Comparison of ENCODE assay signal across 11 cellular contexts in the genomic region with DNA sequence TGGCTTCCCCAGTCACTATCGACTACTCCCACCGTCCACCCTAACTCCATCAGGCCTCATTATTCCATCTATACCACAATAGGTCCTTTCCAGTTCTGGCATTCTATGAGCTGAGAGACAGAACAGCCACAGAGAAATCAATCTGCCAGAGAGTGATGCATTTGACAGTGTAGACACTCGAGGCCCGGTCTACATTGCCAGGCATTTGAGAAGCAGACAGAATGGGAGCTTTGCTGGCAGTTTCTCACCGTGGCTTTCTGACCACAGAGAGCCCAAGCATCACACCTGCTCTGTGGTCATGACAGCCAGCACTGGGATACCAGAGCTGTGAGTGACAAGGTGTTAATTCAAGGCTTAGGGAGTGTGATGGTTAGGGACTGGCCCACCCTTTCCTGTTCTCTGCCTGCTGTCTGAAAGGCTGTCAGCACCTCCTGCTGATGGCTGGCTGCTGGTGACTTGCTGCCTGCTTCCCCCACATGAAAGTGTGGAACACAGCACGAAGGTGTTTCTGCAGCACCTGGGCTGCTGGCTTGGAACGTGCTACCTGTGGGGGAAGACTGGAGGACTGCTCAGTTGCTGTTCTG.
DNase-seq lines count a peak whose midpoint lies in the region; ATAC-seq and TF ChIP-seq lines count a peak whose summit lies in the region.
"Had no signal": no experiment of that assay in that cellular context is flagged by ENCODE, and none has a peak within 500 bp of the region (broad histone marks: within the 10 kb centered on the region; RNA-seq: fewer than 3 reads in every experiment).

No MANE protein-coding gene starts in this region.

- no peak overlapping the region for H2BK15ac ChIP-seq in H9 (ENCODE audit: low read depth, low read length)

- H3K4me1 Mint-ChIP-seq in H9: peaks cover 4 to 18% of the 10 kb centered on the region in 2 experiments; a peak in 3 of 4 replicates

- no peaks in the 10 kb centered on the region for H3K79me2 ChIP-seq in H9 (ENCODE audit: insufficient read depth, low read length)

- H4K8ac ChIP-seq in H9 (replicated peaks; ENCODE audit: insufficient read length, low read depth, low read length): no peak overlapping the region

- peaks cover 6% of the 10 kb centered on the region for H3K27me3 Mint-ChIP-seq in H9 (ENCODE audit: low read depth)

- H4K20me1 ChIP-seq in H9 (ENCODE audit: control insufficient read depth, insufficient read depth, insufficient read length): no peaks in the 10 kb centered on the region

- no peak overlapping the region for H2BK120ac ChIP-seq in H9 (ENCODE audit: low read depth, low read length, poor library complexity, severe bottlenecking)

- no peak overlapping the region for H3K27ac ChIP-seq in H9 (ENCODE audit: insufficient read length, low read depth, low read length)

- H3K14ac ChIP-seq in H9 (ENCODE audit: insufficient read depth, low read length): no peak overlapping the region

- ATAC-seq in GM18511 (IDR thresholded peaks at IDR 0.05; ENCODE audit: unreplicated experiment) (peak; percentile 85), HG03097 (IDR thresholded peaks at IDR 0.05; ENCODE audit: low FRiP score, unreplicated experiment) (no peak)
- ATAC-seq: sciatic nerve had no signal

- H3K18ac ChIP-seq in H9 (ENCODE audit: insufficient read length, low read depth, low read length): no peak overlapping the region

- peak overlapping the region in 1 of 3 experiments; percentile 31; a peak in 1 of 7 replicates for H3K27ac Mint-ChIP-seq in H9

- peak; percentile 63 for TF ChIP-seq CTCF in H9 (conservative IDR thresholded peaks at IDR 0.05)

- H3K27me3 ChIP-seq in H9 (ENCODE audit: insufficient read depth, low read length): no peaks in the 10 kb centered on the region

- H2AFZ ChIP-seq in H9 (ENCODE audit: low read length): no peak overlapping the region

- H4K91ac ChIP-seq in H9 (ENCODE audit: insufficient read length, low read depth, low read length): no peak overlapping the region

- no peak overlapping the region for H2BK12ac ChIP-seq in H9 (ENCODE audit: insufficient read length, low read depth, low read length)

- H3K9me3 Mint-ChIP-seq in H9: no peaks in the 10 kb centered on the region; a peak in 2 of 5 replicates

- H3K4me3 Mint-ChIP-seq in H9: no peak overlapping the region

- H2BK5ac ChIP-seq in H9 (ENCODE audit: insufficient read length, low read length): no peak overlapping the region

- H3K23ac ChIP-seq in H9 (ENCODE audit: insufficient read length, low read depth, low read length): no peak overlapping the region

- no peak overlapping the region for H4K5ac ChIP-seq in H9 (ENCODE audit: insufficient read length, low read depth, low read length)

- H3K79me1 ChIP-seq in H9 (ENCODE audit: insufficient read depth, low read depth, low read length, poor library complexity, severe bottlenecking): no peaks in the 10 kb centered on the region

- H3T11ph ChIP-seq in H9 (ENCODE audit: low read length): no peak overlapping the region

- no peaks in the 10 kb centered on the region for H3K23me2 ChIP-seq in H9 (ENCODE audit: insufficient read length, low read depth, low read length, poor library complexity, severe bottlenecking)

- H3K36me3 Mint-ChIP-seq in H9 (ENCODE audit: insufficient read depth in 1 of 3, low read depth in 3 of 3): no peaks in the 10 kb centered on the region; a peak in 1 of 7 replicates

- H3K56ac ChIP-seq in H9 (ENCODE audit: insufficient read length, low read depth, low read length): no peak overlapping the region

- no peak overlapping the region for H2AK5ac ChIP-seq in H9 (ENCODE audit: insufficient read length, low read length)

- no peak overlapping the region for H3K9ac ChIP-seq in H9 (ENCODE audit: extremely low read depth, insufficient read length, low read length)

- no peak overlapping the region for H3K4me2 ChIP-seq in H9 (ENCODE audit: insufficient read depth, insufficient read length, low read length)

- H3K4ac ChIP-seq in H9 (ENCODE audit: low read depth, low read length): no peak overlapping the region

- no peaks in the 10 kb centered on the region for H3K4me1 ChIP-seq in H9 (ENCODE audit: insufficient read depth, low read length)

- H3K9me3 ChIP-seq in H9 (ENCODE audit: control insufficient read depth, low read depth, low read length): no peaks in the 10 kb centered on the region

- no peak overlapping the region for H2BK20ac ChIP-seq in H9 (ENCODE audit: low read depth, low read length, poor library complexity, severe bottlenecking)

- DNase-seq in H9: peak; percentile 79
- DNase-seq in NCI-H1092 treated with DMSO at 0.1 percent for 48 hours (lab: John Stamatoyannopoulos, UW): peak; percentile 58
- peak; percentile 40 for DNase-seq in iPS-NIHi11 (ENCODE audit: low spot score)
- no peak for DNase-seq in AG08395 (ENCODE audit: low spot score)
- no peak for DNase-seq in stimulated activated CD4-positive, alpha-beta T cell treated with anti-CD3 and anti-CD28 coated beads, Interleukin-2, amount 100 ng/mL, for 48 hours
- DNase-seq in globus pallidus (ENCODE audit: low spot score): no peak
- DNase-seq: activated T-cell treated with anti-CD3 and anti-CD28 coated beads for 4 hours, GOT3 had no signal

- WGBS in H9 (ENCODE audit: extremely low coverage, insufficient read length, low lambda C conversion rate): no CpG with 5 or more reads among the region's 7 CpGs

Comparison
In these comparisons a context has a peak if more than half of its experiments do, and no peak if none do; other contexts are left out.
1. DNase-seq: peak in H9 (single experiment), NCI-H1092 treated with DMSO at 0.1 percent for 48 hours (single experiment) and iPS-NIHi11 (single experiment); none in AG08395 (single experiment), stimulated activated CD4-positive, alpha-beta T cell treated with anti-CD3 and anti-CD28 coated beads, Interleukin-2, amount 100 ng/mL, for 48 hours (0 of 2) and globus pallidus (single experiment).